1 cellular context compared by ENCODE assay signal in the genomic region with DNA sequence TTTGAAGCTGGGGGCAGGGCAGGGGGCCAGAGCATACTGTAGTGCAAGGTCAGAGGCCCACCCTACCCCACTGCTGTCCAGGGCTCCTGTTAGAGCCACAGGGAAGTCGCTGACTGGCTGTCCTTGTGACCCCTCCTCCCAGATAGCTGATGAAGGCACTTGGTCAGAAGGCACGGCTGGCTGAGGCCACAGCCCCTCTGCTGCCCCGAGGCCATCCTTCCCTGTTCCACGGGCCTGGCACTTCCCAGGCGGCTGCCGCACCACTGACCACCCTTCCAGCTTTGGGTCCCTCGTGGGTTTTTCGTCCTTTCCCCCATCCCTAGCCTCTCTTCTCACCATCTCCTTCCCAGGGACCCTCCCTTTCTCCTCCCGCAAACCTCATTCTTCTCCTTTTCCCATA.
TF ChIP-seq lines count a peak whose summit lies in the region.

No MANE protein-coding gene starts in this region.

TF ChIP-seq in HepG2, 621 proteins besides CTCF, POLR2A, EP300 and RAD21 (continued from another document):
- peak; percentile 36; the same call in 1 of the 2 replicates for TF ChIP-seq PAXIP1 (CRISPR knock-in tag; conservative IDR thresholded peaks at IDR 0.05)
- TF ChIP-seq ZNF280B (CRISPR knock-in tag; IDR thresholded peaks at IDR 0.05; ENCODE audit: borderline replicate concordance) = no peak
- no peak for TF ChIP-seq SKI (IDR thresholded peaks at IDR 0.05; ENCODE audit: partially characterized antibody)
- no peak for TF ChIP-seq CEBPZ (IDR thresholded peaks at IDR 0.05; ENCODE audit: low read length)
- TF ChIP-seq RXRA (CRISPR knock-in tag; IDR thresholded peaks at IDR 0.05) = peak; percentile 22; the same call in 1 of the 2 replicates
